In the genomic region with DNA sequence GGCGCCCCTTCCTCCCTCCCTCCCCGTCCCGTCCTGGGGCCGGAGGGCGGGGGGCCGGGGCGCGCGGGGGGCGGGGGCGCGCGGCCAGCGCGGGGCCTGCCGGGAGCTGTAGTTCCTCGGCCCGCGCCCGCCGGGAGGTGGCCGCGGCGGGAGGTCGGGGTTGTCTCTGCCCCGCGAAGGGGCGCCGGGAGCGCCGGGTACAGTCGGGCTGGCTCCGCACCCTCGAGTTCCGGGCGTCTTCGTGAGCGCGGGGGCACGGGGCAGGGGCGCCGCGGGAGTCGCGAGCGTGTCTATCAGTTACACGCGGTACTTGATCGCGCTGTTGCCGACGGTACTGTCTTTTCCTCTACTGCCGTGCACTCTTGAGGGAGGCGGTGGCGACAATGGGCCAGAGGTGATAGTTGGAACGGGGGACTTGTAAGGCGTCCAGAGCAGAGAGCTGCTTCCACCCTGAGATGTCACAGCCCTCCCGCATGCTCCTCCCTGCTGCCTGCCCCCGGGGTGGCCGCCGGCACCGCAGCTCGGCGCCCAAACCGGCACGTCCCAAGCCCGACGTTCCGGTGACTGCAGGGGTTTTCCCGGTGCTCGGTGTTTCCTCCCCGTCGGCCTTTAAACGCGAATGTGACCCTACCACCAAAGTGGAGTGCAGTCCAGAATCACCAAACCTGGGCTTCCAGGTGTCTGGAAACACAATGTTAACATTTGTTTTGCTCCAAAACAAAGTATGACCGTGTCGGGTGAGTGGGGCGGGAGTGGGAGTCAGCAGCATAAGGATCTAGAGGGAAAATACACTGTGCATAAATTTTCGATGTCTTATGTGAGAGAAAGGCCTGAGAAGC, we compare ENCODE assay signal across 8 cellular contexts. TPM values are rescaled to one million over a fixed set of nuclear protein-coding genes. Genes with fewer than 3 reads are reported as not detected.
DNase-seq lines count a peak whose midpoint lies in the region; ATAC-seq and TF ChIP-seq lines count a peak whose summit lies in the region.

A gene (minus strand): TSS at position 48 of the 839 bp plus-strand sequence. CDS start 8,309 bp downstream, outside the sequence.

- TF ChIP-seq POLR2A in esophagus squamous epithelium (IDR thresholded peaks at IDR 0.05): peak in 2 of 4 donors; percentile 49 to 71

- no peaks in the 10 kb centered on the region for H3K9me3 Mint-ChIP-seq in activated T-cell treated with anti-CD3 and anti-CD28 coated beads, Interleukin-2, amount 50 U/mL, for 72 hours
- no peaks in the 10 kb centered on the region for H3K9me3 Mint-ChIP-seq in naive B cell

- peak within 1 kb of the TSS; percentile 92 for H3K27ac Mint-ChIP-seq in activated T-cell treated with anti-CD3 and anti-CD28 coated beads, Interleukin-2, amount 50 U/mL, for 72 hours
- H3K27ac Mint-ChIP-seq in naive B cell: peak within 1 kb of the TSS; percentile 94 to 100 (median 98)

- peak in 1 of 6 experiments; percentile 4 for TF ChIP-seq CTCF in esophagus squamous epithelium (IDR thresholded peaks at IDR 0.05)

- intact Hi-C loops in esophagus squamous epithelium (cut with DNase I): no loop called here

- H3K9me3 ChIP-seq in BLaER1 (no peaks in the 10 kb centered on the region), esophagus squamous epithelium (no peaks in the 10 kb centered on the region), stomach smooth muscle (ENCODE audit: control insufficient read depth in 2 of 2, low read length in 2 of 2) (no peaks in the 10 kb centered on the region)

- peaks cover 37% of the 10 kb centered on the region for H3K27me3 ChIP-seq in BLaER1
- no peaks in the 10 kb centered on the region for H3K27me3 ChIP-seq in esophagus squamous epithelium
- no peaks in the 10 kb centered on the region for H3K27me3 ChIP-seq in stomach smooth muscle (ENCODE audit: control insufficient read depth in 1 of 2, insufficient read depth in 2 of 2, low read length in 2 of 2)

- H3K4me1 Mint-ChIP-seq in activated T-cell treated with anti-CD3 and anti-CD28 coated beads, Interleukin-2, amount 50 U/mL, for 72 hours (ENCODE audit: low read depth): peaks cover 40% of the 10 kb centered on the region
- H3K4me1 Mint-ChIP-seq in naive B cell: peaks cover 29 to 45% (median 30%) of the 10 kb centered on the region in 3 donors

- peaks cover 2 to 8% of the 10 kb centered on the region in 2 donors for H3K36me3 Mint-ChIP-seq in activated T-cell treated with anti-CD3 and anti-CD28 coated beads, Interleukin-2, amount 50 U/mL, for 72 hours (ENCODE audit: insufficient read depth in 2 of 2)
- H3K36me3 Mint-ChIP-seq in naive B cell: peaks cover 0 to 6% of the 10 kb centered on the region in 2 donors

- peak within 1 kb of the TSS; percentile 81 for H3K9ac ChIP-seq in BLaER1
- H3K9ac ChIP-seq in stomach smooth muscle (ENCODE audit: low read length in 2 of 2): peak within 1 kb of the TSS; percentile 82 to 91

- peak within 1 kb of the TSS; percentile 89 for H3K4me2 ChIP-seq in BLaER1

- 1 to 2% methylated on average over 17 to 20 of the region's 79 CpGs for WGBS in esophagus squamous epithelium, 2 donors

- H3K27me3 Mint-ChIP-seq in activated T-cell treated with anti-CD3 and anti-CD28 coated beads, Interleukin-2, amount 50 U/mL, for 72 hours (ENCODE audit: low read depth): peaks cover 39% of the 10 kb centered on the region
- peaks cover 0 to 5% (median 0%) of the 10 kb centered on the region in 3 donors for H3K27me3 Mint-ChIP-seq in naive B cell

- H3K36me3 ChIP-seq in BLaER1 (0 out of 2 replicates have a peak, but pooled peaks cover 3% of the 10 kb centered on the region), esophagus squamous epithelium (no peaks in the 10 kb centered on the region), stomach smooth muscle (ENCODE audit: control insufficient read depth in 2 of 2, insufficient read depth in 2 of 2, low read length in 2 of 2) (no peaks in the 10 kb centered on the region)

- H3K27ac ChIP-seq in BLaER1: peak within 1 kb of the TSS; percentile 69
- peak within 1 kb of the TSS; percentile 88 to 96 (median 94) for H3K27ac ChIP-seq in esophagus squamous epithelium
- peak within 1 kb of the TSS; percentile 70 for H3K27ac ChIP-seq in stomach smooth muscle (ENCODE audit: low read length)

- peak within 1 kb of the TSS; percentile 79 for H3K4me3 ChIP-seq in BLaER1
- H3K4me3 ChIP-seq in esophagus squamous epithelium: peak within 1 kb of the TSS; percentile 78 to 96 (median 84)
- H3K4me3 ChIP-seq in stomach smooth muscle (ENCODE audit: low read length in 2 of 2): peak within 1 kb of the TSS; percentile 89 to 94

- ATAC-seq in GM19043 (IDR thresholded peaks at IDR 0.05; ENCODE audit: low read depth, unreplicated experiment): peak; percentile 59
- peak; percentile 70 for ATAC-seq in HG03280 (IDR thresholded peaks at IDR 0.05; ENCODE audit: unreplicated experiment)
- peak; percentile 74 to 84 for ATAC-seq in activated T-cell treated with anti-CD3 and anti-CD28 coated beads, Interleukin-2, amount 50 U/mL, for 72 hours (replicated peaks in 1 of 2)
- ATAC-seq in naive B cell (ENCODE audit: low read depth in 2 of 2): peak; percentile 50 to 58

- H3K4me1 ChIP-seq in BLaER1: peaks cover 26% of the 10 kb centered on the region
- peaks cover 4 to 47% (median 11%) of the 10 kb centered on the region in 3 donors for H3K4me1 ChIP-seq in esophagus squamous epithelium
- H3K4me1 ChIP-seq in stomach smooth muscle (ENCODE audit: control insufficient read depth, insufficient read depth, low read length): peaks cover 4% of the 10 kb centered on the region

- H3K4me3 Mint-ChIP-seq in activated T-cell treated with anti-CD3 and anti-CD28 coated beads, Interleukin-2, amount 50 U/mL, for 72 hours: peak within 1 kb of the TSS; percentile 96 to 97
- peak within 1 kb of the TSS; percentile 93 to 99 (median 98) for H3K4me3 Mint-ChIP-seq in naive B cell

- DNase-seq in OCI-M1 (lab: John Stamatoyannopoulos, UW) (peak; percentile 82), esophagus squamous epithelium (lab: John Stamatoyannopoulos, UW) (no peak), naive B cell (peak; percentile 77)
- DNase-seq in activated T-cell treated with anti-CD3 and anti-CD28 coated beads, Interleukin-2, amount 50 U/mL, for 72 hours: peak; percentile 62 to 76

- H4K20me1 ChIP-seq in BLaER1: peaks cover 34% of the 10 kb centered on the region

RNA-seq across cellular contexts. Expression of the gene that starts here (rescaled TPM):
- total RNA-seq in activated T-cell treated with anti-CD3 and anti-CD28 coated beads, Interleukin-2, amount 50 U/mL, for 72 hours: 10 to 100 TPM; 20.2 to 28.5 TPM
- total RNA-seq in esophagus squamous epithelium: 10 to 100 TPM in 3 of 4 donors, 1 to 10 TPM in 1; 7.4 to 25.9 (median 23.2) TPM
- 10 to 100 TPM; 47.1 to 65.5 (median 54.0) TPM for polyA plus RNA-seq in naive B cell (ENCODE audit: low read depth in 6 of 6)
